In genomic region chrX:367866-368265, GRCh38 we compare ENCODE assay signal across 25 cellular contexts. TPM values are rescaled to one million over a fixed set of nuclear protein-coding genes. Genes with fewer than 3 reads are reported as not detected.
DNase-seq lines count a peak whose midpoint lies in the region; ATAC-seq and TF ChIP-seq lines count a peak whose summit lies in the region.
"Had no signal": no experiment of that assay in that cellular context is flagged by ENCODE, and none has a peak within 500 bp of the region (broad histone marks: within the 10 kb centered on the region; RNA-seq: fewer than 3 reads in every experiment).

No MANE protein-coding gene starts in this region.

- DNase-seq in H9: no peak
- no peak for DNase-seq in central memory CD8-positive, alpha-beta T cell (ENCODE audit: low spot score in 2 of 2)
- DNase-seq in right atrium auricular region (ENCODE audit: low spot score): no peak
- DNase-seq in gastrocnemius medialis: peak in 1 of 2 donors; percentile 70
- no peak for DNase-seq in Peyer's patch
- DNase-seq in activated CD4-positive, alpha-beta T cell treated with anti-CD3 and anti-CD28 coated beads, Interleukin-2, amount 50 U/mL, for 4 hours: no peak
- DNase-seq: activated CD4-positive, alpha-beta T cell treated with anti-CD3 and anti-CD28 coated beads, Interleukin-2, amount 50 U/mL, for 1 hour; activated naive CD4-positive, alpha-beta T cell; activated T-cell treated with anti-CD3 and anti-CD28 coated beads, Interleukin-2, amount 50 U/mL, for 72 hours; BE2C; DMS53; dorsolateral prefrontal cortex; NCI-H146; NCI-H2107; nephron progenitor cell; stimulated activated CD4-positive, alpha-beta T cell treated with anti-CD3 and anti-CD28 coated beads, Interleukin-12 subunit alpha, Interleukin-12 subunit beta, amount 100 ng/mL, for 4 hours; stimulated activated CD4-positive, alpha-beta T cell treated with anti-CD3 and anti-CD28 coated beads, Interleukin-2, amount 100 ng/mL, for 48 hours; T-cell had no signal

- H3K27ac Mint-ChIP-seq in H9: peak overlapping the region in 2 of 3 experiments; percentile 48 to 84; a peak in 3 of 7 replicates
- peak overlapping the region; percentile 27 for H3K27ac Mint-ChIP-seq in central memory CD8-positive, alpha-beta T cell (ENCODE audit: low read depth)
- H3K27ac Mint-ChIP-seq: activated T-cell treated with anti-CD3 and anti-CD28 coated beads, Interleukin-2, amount 50 U/mL, for 72 hours; nephron progenitor cell; T-cell had no signal

- H3K4ac ChIP-seq in H9 (ENCODE audit: low read depth, low read length): no peak overlapping the region

- no peak overlapping the region for H2BK5ac ChIP-seq in H9 (ENCODE audit: insufficient read length, low read length)

- no peak overlapping the region for H3K14ac ChIP-seq in H9 (ENCODE audit: insufficient read depth, low read length)

- no peak overlapping the region for H3T11ph ChIP-seq in H9 (ENCODE audit: low read length)

- peaks cover under 1% of the 10 kb centered on the region for H3K23me2 ChIP-seq in H9 (ENCODE audit: insufficient read length, low read depth, low read length, poor library complexity, severe bottlenecking)

- H2BK120ac ChIP-seq in H9 (ENCODE audit: low read depth, low read length, poor library complexity, severe bottlenecking): peak overlapping the region; percentile 91

- peaks cover 10% of the 10 kb centered on the region; the same call in 1 of the 2 replicates for H3K79me2 ChIP-seq in H9 (ENCODE audit: insufficient read depth, low read length)
- H3K79me2 ChIP-seq: parathyroid adenoma had no signal

- H4K5ac ChIP-seq in H9 (ENCODE audit: insufficient read length, low read depth, low read length): no peak overlapping the region

- no peaks in the 10 kb centered on the region for H3K9me3 ChIP-seq in H9 (ENCODE audit: control insufficient read depth, low read depth, low read length)
- H3K9me3 ChIP-seq in right atrium auricular region: no peaks in the 10 kb centered on the region
- H3K9me3 ChIP-seq in gastrocnemius medialis: no peaks in the 10 kb centered on the region
- H3K9me3 ChIP-seq in Peyer's patch: no peaks in the 10 kb centered on the region
- H3K9me3 ChIP-seq: BE2C, mucosa of descending colon, right lobe of liver, tibial nerve had no signal

- no peak overlapping the region for H2BK15ac ChIP-seq in H9 (ENCODE audit: low read depth, low read length)

- no peak for ATAC-seq in central memory CD8-positive, alpha-beta T cell (replicated peaks; ENCODE audit: extremely low read depth, poor library complexity, severe bottlenecking)
- ATAC-seq in gastrocnemius medialis (peak; percentile 29 to 55), HG02981 (IDR thresholded peaks at IDR 0.05; ENCODE audit: unreplicated experiment) (no peak)
- ATAC-seq: activated T-cell treated with anti-CD3 and anti-CD28 coated beads, Interleukin-2, amount 50 U/mL, for 72 hours; HCT116; mucosa of descending colon; right lobe of liver; T-cell had no signal

- peaks cover 9 to 24% (median 13%) of the 10 kb centered on the region in 3 experiments; a peak in 6 of 7 replicates for H3K36me3 Mint-ChIP-seq in H9 (ENCODE audit: insufficient read depth in 1 of 3, low read depth in 3 of 3)
- peaks cover 5% of the 10 kb centered on the region for H3K36me3 Mint-ChIP-seq in central memory CD8-positive, alpha-beta T cell (ENCODE audit: insufficient read depth)

- no peak overlapping the region for H3K4me3 Mint-ChIP-seq in H9
- H3K4me3 Mint-ChIP-seq in central memory CD8-positive, alpha-beta T cell: no peak overlapping the region
- H3K4me3 Mint-ChIP-seq: activated T-cell treated with anti-CD3 and anti-CD28 coated beads, Interleukin-2, amount 50 U/mL, for 72 hours; nephron progenitor cell; T-cell had no signal

- peaks cover 17% of the 10 kb centered on the region for H3K27me3 Mint-ChIP-seq in H9 (ENCODE audit: low read depth)
- H3K27me3 Mint-ChIP-seq in central memory CD8-positive, alpha-beta T cell: peaks cover 15% of the 10 kb centered on the region

- H3K27me3 ChIP-seq in H9 (ENCODE audit: insufficient read depth, low read length): peaks cover under 1% of the 10 kb centered on the region; the same call in 1 of the 2 replicates
- H3K27me3 ChIP-seq in right atrium auricular region: no peaks in the 10 kb centered on the region
- no peaks in the 10 kb centered on the region for H3K27me3 ChIP-seq in gastrocnemius medialis
- H3K27me3 ChIP-seq in Peyer's patch: no peaks in the 10 kb centered on the region
- H3K27me3 ChIP-seq: right lobe of liver had no signal

- no peak overlapping the region for H2AFZ ChIP-seq in H9 (ENCODE audit: low read length)
- H2AFZ ChIP-seq: hepatocyte, parathyroid adenoma had no signal

- H4K91ac ChIP-seq in H9 (ENCODE audit: insufficient read length, low read depth, low read length): peak overlapping the region; percentile 36

- H2BK12ac ChIP-seq in H9 (ENCODE audit: insufficient read length, low read depth, low read length): no peak overlapping the region

- H3K56ac ChIP-seq in H9 (ENCODE audit: insufficient read length, low read depth, low read length): no peak overlapping the region

- TF ChIP-seq POLR2A in gastrocnemius medialis (IDR thresholded peaks at IDR 0.05) (no peak), Peyer's patch (IDR thresholded peaks at IDR 0.05) (no peak)

- H3K79me1 ChIP-seq in H9 (ENCODE audit: insufficient read depth, low read depth, low read length, poor library complexity, severe bottlenecking): peaks cover 10% of the 10 kb centered on the region

- in situ Hi-C loops in gastrocnemius medialis (cut with MboI; ENCODE audit: low sequenced_read_pairs in 4 of 4): no loop called here

- no CpG with 5 or more reads among the region's 17 CpGs for WGBS in H9 (ENCODE audit: extremely low coverage, insufficient read length, low lambda C conversion rate)

- H4K20me1 ChIP-seq in H9 (ENCODE audit: control insufficient read depth, insufficient read depth, insufficient read length): peaks cover 2% of the 10 kb centered on the region

- no peak overlapping the region for H2AK5ac ChIP-seq in H9 (ENCODE audit: insufficient read length, low read length)

- H2BK20ac ChIP-seq in H9 (ENCODE audit: low read depth, low read length, poor library complexity, severe bottlenecking): no peak overlapping the region

- no peak overlapping the region for H3K23ac ChIP-seq in H9 (ENCODE audit: insufficient read length, low read depth, low read length)

- H3K27ac ChIP-seq in H9 (ENCODE audit: insufficient read length, low read depth, low read length) (no peak overlapping the region), right atrium auricular region (peak overlapping the region; percentile 88 to 95), gastrocnemius medialis (peak overlapping the region; percentile 89 to 98 (median 94)), Peyer's patch (no peak overlapping the region)
- H3K27ac ChIP-seq: dorsolateral prefrontal cortex, hepatocyte, parathyroid adenoma, right lobe of liver, tibial nerve had no signal

- no peak overlapping the region for H4K8ac ChIP-seq in H9 (replicated peaks; ENCODE audit: insufficient read length, low read depth, low read length)

- no peaks in the 10 kb centered on the region for H3K9me3 Mint-ChIP-seq in H9
- no peaks in the 10 kb centered on the region for H3K9me3 Mint-ChIP-seq in central memory CD8-positive, alpha-beta T cell
- H3K9me3 Mint-ChIP-seq: activated T-cell treated with anti-CD3 and anti-CD28 coated beads, Interleukin-2, amount 50 U/mL, for 72 hours; T-cell had no signal

- H3K9ac ChIP-seq in H9 (ENCODE audit: extremely low read depth, insufficient read length, low read length): no peak overlapping the region
- H3K9ac ChIP-seq: parathyroid adenoma had no signal

- no peak overlapping the region for H3K4me3 ChIP-seq in right atrium auricular region
- H3K4me3 ChIP-seq in gastrocnemius medialis: peak overlapping the region in 3 of 4 donors; percentile 12 to 65 (median 40)
- H3K4me3 ChIP-seq in Peyer's patch: no peak overlapping the region
- H3K4me3 ChIP-seq: dorsolateral prefrontal cortex, hepatocyte, mucosa of descending colon, right lobe of liver, tibial nerve had no signal

- H3K4me2 ChIP-seq in H9 (ENCODE audit: insufficient read depth, insufficient read length, low read length): no peak overlapping the region
- H3K4me2 ChIP-seq: hepatocyte had no signal

- H3K4me1 ChIP-seq in H9 (ENCODE audit: insufficient read depth, low read length): no peaks in the 10 kb centered on the region; the same call in 1 of the 2 replicates
- peaks cover 0 to 36% of the 10 kb centered on the region in 2 donors for H3K4me1 ChIP-seq in right atrium auricular region
- peaks cover 36 to 45% of the 10 kb centered on the region in 2 donors for H3K4me1 ChIP-seq in gastrocnemius medialis
- H3K4me1 ChIP-seq in Peyer's patch: no peaks in the 10 kb centered on the region
- H3K4me1 ChIP-seq: BE2C, parathyroid adenoma, right lobe of liver had no signal

- H3K18ac ChIP-seq in H9 (ENCODE audit: insufficient read length, low read depth, low read length): no peak overlapping the region

- TF ChIP-seq CTCF in H9 (conservative IDR thresholded peaks at IDR 0.05) (no peak), right atrium auricular region (IDR thresholded peaks at IDR 0.05) (no peak), gastrocnemius medialis (IDR thresholded peaks at IDR 0.05 in 4 of 5, conservative IDR thresholded peaks at IDR 0.05 in 1 of 5) (no peak), Peyer's patch (IDR thresholded peaks at IDR 0.05) (no peak)

- intact Hi-C loops in gastrocnemius medialis (cut with DNase I; ENCODE audit: low total_unique reads): no loop called here

- peaks cover 17 to 30% of the 10 kb centered on the region in 2 experiments for H3K4me1 Mint-ChIP-seq in H9
- peaks cover 32% of the 10 kb centered on the region for H3K4me1 Mint-ChIP-seq in central memory CD8-positive, alpha-beta T cell

- H3K36me3 ChIP-seq in right atrium auricular region: no peaks in the 10 kb centered on the region
- no peaks in the 10 kb centered on the region for H3K36me3 ChIP-seq in gastrocnemius medialis
- H3K36me3 ChIP-seq in Peyer's patch: no peaks in the 10 kb centered on the region
- H3K36me3 ChIP-seq: BE2C, right lobe of liver had no signal

RNA-seq across cellular contexts. Expression of gene PPP2R3B, which starts 18.8 kb away (rescaled TPM):
- total RNA-seq in H9 (2021): 63.3 and 72.1 TPM in 2 replicates
- 10 to 100 TPM; 58.6 to 70.1 TPM for total RNA-seq in right atrium auricular region
- 100 to 1,000 TPM in 1 of 4 donors, 10 to 100 TPM in 3; 53.8 to 103 (median 69.4) TPM for total RNA-seq in gastrocnemius medialis
- 10 to 100 TPM in 2 of 4 donors, 1 to 10 TPM in 2; 4.0 to 65.2 (median 13.1) TPM for total RNA-seq in Peyer's patch

RNA-seq across cellular contexts. Expression of gene GTPBP6, which starts 49.3 kb away (rescaled TPM):
- 64.0 and 64.5 TPM in 2 replicates for total RNA-seq in H9 (2021)
- 10 to 100 TPM; 44.6 to 52.1 TPM for total RNA-seq in right atrium auricular region
- 10 to 100 TPM; 40.1 to 79.4 (median 46.9) TPM for total RNA-seq in gastrocnemius medialis
- total RNA-seq in Peyer's patch: 10 to 100 TPM; 17.9 to 38.5 (median 30.8) TPM

Comparison
In these comparisons a context has a peak if more than half of its experiments do, and no peak if none do; other contexts are left out.
1. H3K27ac ChIP-seq: peak in right atrium auricular region (2 of 2) and gastrocnemius medialis (4 of 4); none in H9 (single experiment) and Peyer's patch (0 of 4).
2. ATAC-seq: peak in gastrocnemius medialis (2 of 2); none in central memory CD8-positive, alpha-beta T cell (single experiment) and HG02981 (single experiment).
3. H3K4me3 ChIP-seq: peak in gastrocnemius medialis (3 of 4); none in right atrium auricular region (0 of 2) and Peyer's patch (0 of 4).